Comparison of ENCODE assay signal across 8 cellular contexts in the genomic region with DNA sequence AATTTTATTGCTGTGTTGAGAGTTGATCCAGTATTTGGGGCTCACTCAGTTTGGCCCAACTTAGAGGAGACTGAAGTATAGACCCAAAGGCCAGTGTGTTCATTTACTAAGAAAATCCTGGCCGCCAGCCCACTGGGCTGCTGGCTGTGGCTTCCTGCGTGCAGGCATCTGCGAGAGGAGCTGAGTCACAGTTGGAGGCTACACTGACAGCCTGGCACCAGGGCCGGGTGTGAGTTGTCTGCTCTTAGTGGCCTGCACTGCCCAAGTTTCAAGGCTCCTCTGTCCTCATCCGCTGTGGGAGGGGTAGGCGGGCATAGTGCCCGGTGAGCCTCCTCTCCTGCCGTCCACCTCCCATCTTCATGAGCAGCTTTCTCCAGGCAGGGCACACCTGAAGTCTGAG. TPM values are rescaled to one million over a fixed set of nuclear protein-coding genes. Genes with fewer than 3 reads are reported as not detected.
DNase-seq lines count a peak whose midpoint lies in the region; ATAC-seq and TF ChIP-seq lines count a peak whose summit lies in the region.

No MANE protein-coding gene starts in this region.

- no peaks in the 10 kb centered on the region for H3K9me3 Mint-ChIP-seq in activated CD4-positive, alpha-beta T cell treated with anti-CD3 and anti-CD28 coated beads for 36 hours (ENCODE audit: low read depth)
- H3K9me3 Mint-ChIP-seq in activated T-helper 17 cell treated with anti-CD3 and anti-CD28 coated beads, Interleukin-2, amount 50 U/mL, for 72 hours = no peaks in the 10 kb centered on the region

- peaks cover 53% of the 10 kb centered on the region for H3K36me3 Mint-ChIP-seq in activated CD4-positive, alpha-beta T cell treated with anti-CD3 and anti-CD28 coated beads for 36 hours (ENCODE audit: low read depth)
- H3K36me3 Mint-ChIP-seq in activated T-helper 17 cell treated with anti-CD3 and anti-CD28 coated beads, Interleukin-2, amount 50 U/mL, for 72 hours (ENCODE audit: low read depth) = peaks cover 96% of the 10 kb centered on the region

- no peaks in the 10 kb centered on the region for H3K27me3 Mint-ChIP-seq in activated CD4-positive, alpha-beta T cell treated with anti-CD3 and anti-CD28 coated beads for 36 hours
- H3K27me3 Mint-ChIP-seq in activated T-helper 17 cell treated with anti-CD3 and anti-CD28 coated beads, Interleukin-2, amount 50 U/mL, for 72 hours = no peaks in the 10 kb centered on the region

- intact Hi-C loops in activated CD4-positive, alpha-beta T cell treated with anti-CD3 and anti-CD28 coated beads for 36 hours (cut with DNase I, micrococcal nuclease) = loop anchor here (2.0 to 5.0 kb wide), 5 partner anchors 27 to 85 kb away; partner anchors contain the start of genes PLD6 (in 2 of the 2) and FLCN (in 1 of the 2)
- intact Hi-C loops in head of caudate nucleus (cut with DNase I) = no loop called here

- H3K27ac Mint-ChIP-seq in activated CD4-positive, alpha-beta T cell treated with anti-CD3 and anti-CD28 coated beads for 36 hours = peak overlapping the region; percentile 75
- H3K27ac Mint-ChIP-seq in activated T-helper 17 cell treated with anti-CD3 and anti-CD28 coated beads, Interleukin-2, amount 50 U/mL, for 72 hours = peak overlapping the region; percentile 90

- H3K4me3 ChIP-seq in retinal pigment epithelial cell (ENCODE audit: low read length) = no peak overlapping the region

- H3K4me3 Mint-ChIP-seq in activated CD4-positive, alpha-beta T cell treated with anti-CD3 and anti-CD28 coated beads for 36 hours = no peak overlapping the region
- H3K4me3 Mint-ChIP-seq in activated T-helper 17 cell treated with anti-CD3 and anti-CD28 coated beads, Interleukin-2, amount 50 U/mL, for 72 hours = peak overlapping the region; percentile 78

- CTCF ChIA-PET in activated CD4-positive, alpha-beta T cell treated with anti-CD3 and anti-CD28 coated beads for 36 hours (lab: Charles Lee) = interaction anchor here (1.4 kb wide), 1 partner anchor 20 kb away, joined by 3 read pairs; no protein-coding TSS in a partner anchor

- ATAC-seq in activated CD4-positive, alpha-beta T cell treated with anti-CD3 and anti-CD28 coated beads for 36 hours = peak; percentile 48
- peak; percentile 77 for ATAC-seq in activated T-helper 17 cell treated with anti-CD3 and anti-CD28 coated beads, Interleukin-2, amount 50 U/mL, for 72 hours (replicated peaks)
- ATAC-seq in HG03571 (IDR thresholded peaks at IDR 0.05; ENCODE audit: unreplicated experiment) = no peak

- POLR2A ChIA-PET in activated CD4-positive, alpha-beta T cell treated with anti-CD3 and anti-CD28 coated beads for 36 hours (lab: Charles Lee) = interaction anchor here (0.8 kb wide), 1 partner anchor 33 kb away, joined by 3 read pairs; no protein-coding TSS in a partner anchor

- peak; percentile 69 for DNase-seq in activated CD4-positive, alpha-beta T cell treated with anti-CD3 and anti-CD28 coated beads for 36 hours
- DNase-seq in activated CD4-positive, alpha-beta T cell treated with anti-CD3 and anti-CD28 coated beads, Interleukin-2, amount 50 U/mL, for 1 hour = no peak
- DNase-seq in head of caudate nucleus (peak; percentile 68 to 95 (median 84)), retinal pigment epithelial cell (ENCODE audit: low read depth) (peak; percentile 66), HuH-7.5 (ENCODE audit: low spot score) (no peak), NCI-H2227 (lab: John Stamatoyannopoulos, UW; ENCODE audit: unreplicated experiment) (no peak)

- TF ChIP-seq CTCF in retinal pigment epithelial cell (conservative IDR thresholded peaks at IDR 0.05; ENCODE audit: low read depth, low read length) = no peak

- peaks cover 62% of the 10 kb centered on the region for H3K4me1 Mint-ChIP-seq in activated CD4-positive, alpha-beta T cell treated with anti-CD3 and anti-CD28 coated beads for 36 hours
- peaks cover 52% of the 10 kb centered on the region for H3K4me1 Mint-ChIP-seq in activated T-helper 17 cell treated with anti-CD3 and anti-CD28 coated beads, Interleukin-2, amount 50 U/mL, for 72 hours

RNA-seq across cellular contexts. Expression of gene PLD6, which starts 54.2 kb away (rescaled TPM):
- 1 to 10 TPM; 8.3 to 9.9 TPM for total RNA-seq in activated CD4-positive, alpha-beta T cell treated with anti-CD3 and anti-CD28 coated beads for 36 hours
- 10 to 100 TPM; 20.6 to 24.5 TPM for total RNA-seq in activated T-helper 17 cell treated with anti-CD3 and anti-CD28 coated beads, Interleukin-2, amount 50 U/mL, for 72 hours

Comparison
In these comparisons a context has a peak if more than half of its experiments do, and no peak if none do; other contexts are left out.
1. DNase-seq: peak in activated CD4-positive, alpha-beta T cell treated with anti-CD3 and anti-CD28 coated beads for 36 hours (single experiment), head of caudate nucleus (42 of 42) and retinal pigment epithelial cell (single experiment); none in activated CD4-positive, alpha-beta T cell treated with anti-CD3 and anti-CD28 coated beads, Interleukin-2, amount 50 U/mL, for 1 hour (single experiment), HuH-7.5 (single experiment) and NCI-H2227 (single experiment).